Comparison of ENCODE assay signal across 29 cellular contexts in genomic region chr7:506391-506831, GRCh38. TPM values are rescaled to one million over a fixed set of nuclear protein-coding genes. Genes with fewer than 3 reads are reported as not detected.
DNase-seq lines count a peak whose midpoint lies in the region; ATAC-seq, FAIRE-seq and TF ChIP-seq lines count a peak whose summit lies in the region.
"Had no signal": no experiment of that assay in that cellular context is flagged by ENCODE, and none has a peak within 500 bp of the region (broad histone marks: within the 10 kb centered on the region; RNA-seq: fewer than 3 reads in every experiment).

No MANE protein-coding gene starts in this region.

- no peaks in the 10 kb centered on the region for H3K27me3 ChIP-seq in ascending aorta
- H3K27me3 ChIP-seq in psoas muscle (ENCODE audit: insufficient read depth in 3 of 3, low read length in 2 of 3): no peaks in the 10 kb centered on the region
- H3K27me3 ChIP-seq: MG63 had no signal

- H3K27me3 Mint-ChIP-seq in CD14-positive monocyte (ENCODE audit: low read depth in 3 of 3): peaks cover under 1 to 8% (median 4%) of the 10 kb centered on the region in 3 donors
- H3K27me3 Mint-ChIP-seq: progenitor cell of endocrine pancreas, type B pancreatic cell had no signal

- H3K27ac Mint-ChIP-seq in CD14-positive monocyte: no peak overlapping the region
- H3K27ac Mint-ChIP-seq: activated naive CD4-positive, alpha-beta T cell treated with anti-CD3 and anti-CD28 coated beads for 36 hours; activated T-cell treated with anti-CD3 and anti-CD28 coated beads, Interleukin-2, amount 50 U/mL, for 72 hours; nephron progenitor cell; type B pancreatic cell had no signal

- no peak overlapping the region for H3K4me3 ChIP-seq in ascending aorta
- H3K4me3 ChIP-seq in kidney (ENCODE audit: low read length in 2 of 2): no peak overlapping the region
- H3K4me3 ChIP-seq in psoas muscle: no peak overlapping the region
- H3K4me3 ChIP-seq: MG63 had no signal

- no peak for FAIRE-seq in kidney (lab: Jason Lieb, UNC)
- FAIRE-seq: GM19239 had no signal

- no peak overlapping the region for H3K9ac ChIP-seq in kidney (ENCODE audit: low read length in 2 of 2)

- ATAC-seq in psoas muscle (no peak), HG02759 (IDR thresholded peaks at IDR 0.05; ENCODE audit: unreplicated experiment) (no peak), HG03354 (IDR thresholded peaks at IDR 0.05; ENCODE audit: poor library complexity, severe bottlenecking, unreplicated experiment) (no peak)
- ATAC-seq: activated T-cell treated with anti-CD3 and anti-CD28 coated beads, Interleukin-2, amount 50 U/mL, for 72 hours; esophagus mucosa; HCT116; left lobe of liver; Panc1 had no signal

- intact Hi-C loops in CD14-positive monocyte (cut with micrococcal nuclease): no loop called here
- intact Hi-C loops in ascending aorta (cut with DNase I): no loop called here
- intact Hi-C loops in kidney (cut with DNase I): no loop called here
- intact Hi-C loops in psoas muscle (cut with DNase I): no loop called here

- no peak for TF ChIP-seq CTCF in CD14-positive monocyte (IDR thresholded peaks at IDR 0.05)
- no peak for TF ChIP-seq CTCF in ascending aorta (IDR thresholded peaks at IDR 0.05)
- no peak for TF ChIP-seq CTCF in kidney (IDR thresholded peaks at IDR 0.05; ENCODE audit: borderline replicate concordance, extremely low read depth, insufficient read depth)
- no peak for TF ChIP-seq CTCF in psoas muscle (IDR thresholded peaks at IDR 0.05)

- peaks cover 0 to 2% (median 0%) of the 10 kb centered on the region in 7 donors for H3K9me3 Mint-ChIP-seq in CD14-positive monocyte
- H3K9me3 Mint-ChIP-seq: activated naive CD4-positive, alpha-beta T cell treated with anti-CD3 and anti-CD28 coated beads for 36 hours; activated T-cell treated with anti-CD3 and anti-CD28 coated beads, Interleukin-2, amount 50 U/mL, for 72 hours; nephron progenitor cell; type B pancreatic cell had no signal

- H3K36me3 ChIP-seq in ascending aorta (peaks cover 55 to 93% of the 10 kb centered on the region in 2 donors), kidney (ENCODE audit: control insufficient read depth in 1 of 2, insufficient read depth in 2 of 2, low read length in 2 of 2) (no peaks in the 10 kb centered on the region), psoas muscle (ENCODE audit: insufficient read depth in 1 of 2, low read depth in 1 of 2) (peaks cover 0 to 63% of the 10 kb centered on the region in 2 donors)
- H3K36me3 ChIP-seq: MG63 had no signal

- H3K9me3 ChIP-seq in ascending aorta (no peaks in the 10 kb centered on the region), kidney (ENCODE audit: control insufficient read depth in 1 of 2, low read length in 2 of 2) (no peaks in the 10 kb centered on the region), psoas muscle (no peaks in the 10 kb centered on the region)
- H3K9me3 ChIP-seq: MG63 had no signal

- no peaks in the 10 kb centered on the region for H3K36me3 Mint-ChIP-seq in CD14-positive monocyte

- DNase-seq in CD14-positive monocyte (ENCODE audit: low spot score) (peak; percentile 32), ascending aorta (ENCODE audit: low spot score in 2 of 2) (no peak), kidney (peak; percentile 68), psoas muscle (peak; percentile 10 to 40), GOT3 (lab: John Stamatoyannopoulos, UW) (no peak), H4 (ENCODE audit: low spot score) (no peak)
- DNase-seq: activated CD4-positive, CD25-positive, alpha-beta regulatory T cell; activated naive CD4-positive, alpha-beta T cell treated with anti-CD3 and anti-CD28 coated beads for 36 hours; activated T-cell treated with anti-CD3 and anti-CD28 coated beads, Interleukin-2, amount 50 U/mL, for 72 hours; amniotic stem cell; foreskin fibroblast; GDM1; KBM-7; MG63; NCI-H2029; NCI-H226; NCI-H69; nephron progenitor cell; stimulated activated CD8-positive, alpha-beta memory T cell treated with anti-CD3 and anti-CD28 coated beads, Interleukin-4, amount 100 ng/mL, for 48 hours; T-helper 1 cell had no signal

- H3K4me1 Mint-ChIP-seq in CD14-positive monocyte: no peaks in the 10 kb centered on the region

- H3K4me3 Mint-ChIP-seq in CD14-positive monocyte: no peak overlapping the region
- H3K4me3 Mint-ChIP-seq: activated naive CD4-positive, alpha-beta T cell treated with anti-CD3 and anti-CD28 coated beads for 36 hours; activated T-cell treated with anti-CD3 and anti-CD28 coated beads, Interleukin-2, amount 50 U/mL, for 72 hours; nephron progenitor cell; type B pancreatic cell had no signal

- H3K4me1 ChIP-seq in ascending aorta (peaks cover 16 to 45% of the 10 kb centered on the region in 2 donors), kidney (ENCODE audit: control insufficient read depth in 1 of 2, insufficient read depth in 1 of 2, low read depth in 1 of 2, low read length in 2 of 2) (peaks cover 9 to 17% of the 10 kb centered on the region in 2 donors), psoas muscle (peaks cover 14% of the 10 kb centered on the region)

- H3K27ac ChIP-seq in ascending aorta (peak overlapping the region; percentile 57 to 87), kidney (ENCODE audit: low read depth in 2 of 2, low read length in 2 of 2) (no peak overlapping the region), psoas muscle (no peak overlapping the region)

- 86 to 93% (median 88%) methylated on average over 11 of the region's 11 CpGs for WGBS in psoas muscle, 3 donors

RNA-seq across cellular contexts. Expression of gene PDGFA, which starts 13.2 kb away (rescaled TPM):
- polyA plus RNA-seq in CD14-positive monocyte (under 1 TPM in 1 of 2 donors, not detected in 1; 0.29 TPM), kidney (ENCODE audit: insufficient read depth, low read depth, low replicate concordance) (14.1 TPM), psoas muscle (10 to 100 TPM in 2 of 3 donors, 1 to 10 TPM in 1; 9.1 to 24.4 (median 15.3) TPM)
- total RNA-seq in ascending aorta (349 TPM), kidney (53.0 TPM), psoas muscle (10 to 100 TPM; 13.9 to 30.4 (median 19.2) TPM)
- 37.3 and 38.6 TPM in 2 replicates for total RNA-seq in H4 (2014; rRNA removed; shearing (Covaris generic))

Comparison
In these comparisons a context has a peak if more than half of its experiments do, and no peak if none do; other contexts are left out.
1. DNase-seq: peak in CD14-positive monocyte (single experiment), kidney (single experiment) and psoas muscle (2 of 2); none in ascending aorta (0 of 2), GOT3 (single experiment) and H4 (single experiment).
2. H3K27ac ChIP-seq: peak in ascending aorta (2 of 2); none in kidney (0 of 2) and psoas muscle (single experiment).